9 cellular contexts compared by ENCODE assay signal in genomic region chr11:22730319-22730718, GRCh38.
A peak's percentile ranks its signal among the peaks of the same experiment; 100 is the strongest.
DNase-seq lines count a peak whose midpoint lies in the region; ATAC-seq and TF ChIP-seq lines count a peak whose summit lies in the region.
"Had no signal": no experiment of that assay in that cellular context is flagged by ENCODE, and none has a peak within 500 bp of the region (broad histone marks: within the 10 kb centered on the region; RNA-seq: fewer than 3 reads in every experiment).

No MANE protein-coding gene starts in this region.

- no peak overlapping the region for H3K4me2 ChIP-seq in Loucy (ENCODE audit: low read depth, low read length, poor library complexity, severe bottlenecking)
- H3K4me2 ChIP-seq in GM23338 = no peak overlapping the region

- no peaks in the 10 kb centered on the region for H3K9me3 Mint-ChIP-seq in GM23338

- H3K4me3 Mint-ChIP-seq in GM23338 = no peak overlapping the region

- no peaks in the 10 kb centered on the region for H3K27me3 ChIP-seq in Loucy (ENCODE audit: insufficient read depth, low read length, poor library complexity, severe bottlenecking)
- no peaks in the 10 kb centered on the region for H3K27me3 ChIP-seq in brain microvascular endothelial cell (replicated peaks)
- H3K27me3 ChIP-seq in GM23338 (ENCODE audit: insufficient read depth) = no peaks in the 10 kb centered on the region

- H4K20me1 ChIP-seq in Loucy (ENCODE audit: insufficient read depth, low read length, poor library complexity, severe bottlenecking) (no peaks in the 10 kb centered on the region), GM23338 (replicated peaks; ENCODE audit: insufficient read depth) (no peaks in the 10 kb centered on the region)

- H3K4me3 ChIP-seq in Loucy (ENCODE audit: low read length, poor library complexity, severe bottlenecking) (no peak overlapping the region), brain microvascular endothelial cell (ENCODE audit: low read depth, low read length) (no peak overlapping the region), foreskin fibroblast (ENCODE audit: low read depth in 1 of 2, low read length in 2 of 2) (no peak overlapping the region), GM23338 (no peak overlapping the region)
- H3K4me3 ChIP-seq: skin epidermis had no signal

- peak; percentile 4 for DNase-seq in GM13976 (ENCODE audit: low spot score)
- DNase-seq in brain microvascular endothelial cell = no peak
- no peak for DNase-seq in foreskin fibroblast
- no peak for DNase-seq in GOT3 (lab: John Stamatoyannopoulos, UW)
- no peak for DNase-seq in GM23338 (ENCODE audit: low spot score)

- TF ChIP-seq CTCF in 22Rv1 (IDR thresholded peaks at IDR 0.05) = peak; percentile 64
- TF ChIP-seq CTCF in GM13976 (IDR thresholded peaks at IDR 0.05; ENCODE audit: borderline replicate concordance, control extremely low read depth, extremely low read depth, insufficient read depth, missing control alignments) = no peak
- TF ChIP-seq CTCF in Loucy (conservative IDR thresholded peaks at IDR 0.05; ENCODE audit: low read length) = peak; percentile 50
- TF ChIP-seq CTCF in brain microvascular endothelial cell (IDR thresholded peaks at IDR 0.05; ENCODE audit: low read depth, low read length, missing control alignments) = peak; percentile 27
- TF ChIP-seq CTCF in foreskin fibroblast (IDR thresholded peaks at IDR 0.05; ENCODE audit: low read depth, low read length) = no peak
- no peak; a peak in 2 of 4 replicates for TF ChIP-seq CTCF in GM23338 (conservative IDR thresholded peaks at IDR 0.05; ENCODE audit: low read depth in 2 of 2)

- no peaks in the 10 kb centered on the region for H3K27me3 Mint-ChIP-seq in GM23338 (ENCODE audit: insufficient read depth, low read depth, poor library complexity)

- H3K9me2 ChIP-seq in Loucy (replicated peaks; ENCODE audit: low read depth, low read length) = no peaks in the 10 kb centered on the region
- H3K9me2 ChIP-seq in GM23338 (ENCODE audit: insufficient read depth) = no peaks in the 10 kb centered on the region

- H3K9ac ChIP-seq in Loucy (ENCODE audit: low read depth, low read length, poor library complexity, severe bottlenecking) = no peak overlapping the region

- no peaks in the 10 kb centered on the region for H3K4me1 Mint-ChIP-seq in GM23338

- ATAC-seq in HG02970 (IDR thresholded peaks at IDR 0.05; ENCODE audit: low FRiP score, unreplicated experiment) = no peak
- no peak for ATAC-seq in GM23338

- no peaks in the 10 kb centered on the region for H3K36me3 Mint-ChIP-seq in GM23338 (ENCODE audit: low read depth)

- H3K27ac Mint-ChIP-seq in GM23338 = no peak overlapping the region

- H3K27ac ChIP-seq in 22Rv1 (no peak overlapping the region), brain microvascular endothelial cell (no peak overlapping the region), GM23338 (ENCODE audit: low read depth) (no peak overlapping the region)
- H3K27ac ChIP-seq: skin epidermis had no signal

- H2AFZ ChIP-seq in Loucy (ENCODE audit: low read length) = no peak overlapping the region
- H2AFZ ChIP-seq in GM23338 = no peak overlapping the region

- in situ Hi-C loops in GM13976 (cut with MboI; ENCODE audit: low sequenced_read_pairs, unreplicated experiment) = no loop called here
- in situ Hi-C loops in brain microvascular endothelial cell (cut with HindIII; ENCODE audit: low pct_ligation_motif_present, low sequenced_read_pairs) = no loop called here

- H3F3A ChIP-seq in Loucy (ENCODE audit: low read depth) (no peaks in the 10 kb centered on the region), GM23338 (replicated peaks; ENCODE audit: low read depth) (no peaks in the 10 kb centered on the region)

- H3K4me1 ChIP-seq in Loucy (ENCODE audit: insufficient read depth, low read length, poor library complexity, severe bottlenecking) = no peaks in the 10 kb centered on the region
- no peaks in the 10 kb centered on the region for H3K4me1 ChIP-seq in GM23338 (ENCODE audit: insufficient read depth)

- H3K36me3 ChIP-seq in Loucy (ENCODE audit: insufficient read depth, low read length) (no peaks in the 10 kb centered on the region), brain microvascular endothelial cell (replicated peaks) (no peaks in the 10 kb centered on the region), GM23338 (ENCODE audit: insufficient read depth) (no peaks in the 10 kb centered on the region)

- no peaks in the 10 kb centered on the region for H3K9me3 ChIP-seq in Loucy (ENCODE audit: insufficient read depth, low read depth, low read length)

- H3K79me2 ChIP-seq in Loucy (ENCODE audit: insufficient read depth, low read length) = no peaks in the 10 kb centered on the region
- no peaks in the 10 kb centered on the region for H3K79me2 ChIP-seq in GM23338 (replicated peaks; ENCODE audit: insufficient read depth)

TF ChIP-seq in GM23338, 12 proteins besides CTCF, POLR2A, EP300 and RAD21:
- TF ChIP-seq EZH2phosphoT487 (IDR thresholded peaks at IDR 0.05; ENCODE audit: unreplicated experiment) (no peak), ZNF331 (CRISPR knock-in tag; IDR thresholded peaks at IDR 0.05; ENCODE audit: low read depth) (no peak), NANOG (IDR thresholded peaks at IDR 0.05; ENCODE audit: borderline replicate concordance) (no peak), CREB1 (CRISPR knock-in tag; IDR thresholded peaks at IDR 0.05; ENCODE audit: low read depth) (no peak), STAT1 (IDR thresholded peaks at IDR 0.05; ENCODE audit: unreplicated experiment) (no peak), REST (IDR thresholded peaks at IDR 0.05; ENCODE audit: unreplicated experiment) (no peak)

Comparison
In these comparisons a context has a peak if more than half of its experiments do, and no peak if none do; other contexts are left out.
1. CTCF ChIP-seq: peak in 22Rv1 (single experiment), Loucy (single experiment) and brain microvascular endothelial cell (single experiment); none in GM13976 (single experiment), foreskin fibroblast (single experiment) and GM23338 (0 of 2).